1 cellular context compared by ENCODE assay signal in the genomic region with DNA sequence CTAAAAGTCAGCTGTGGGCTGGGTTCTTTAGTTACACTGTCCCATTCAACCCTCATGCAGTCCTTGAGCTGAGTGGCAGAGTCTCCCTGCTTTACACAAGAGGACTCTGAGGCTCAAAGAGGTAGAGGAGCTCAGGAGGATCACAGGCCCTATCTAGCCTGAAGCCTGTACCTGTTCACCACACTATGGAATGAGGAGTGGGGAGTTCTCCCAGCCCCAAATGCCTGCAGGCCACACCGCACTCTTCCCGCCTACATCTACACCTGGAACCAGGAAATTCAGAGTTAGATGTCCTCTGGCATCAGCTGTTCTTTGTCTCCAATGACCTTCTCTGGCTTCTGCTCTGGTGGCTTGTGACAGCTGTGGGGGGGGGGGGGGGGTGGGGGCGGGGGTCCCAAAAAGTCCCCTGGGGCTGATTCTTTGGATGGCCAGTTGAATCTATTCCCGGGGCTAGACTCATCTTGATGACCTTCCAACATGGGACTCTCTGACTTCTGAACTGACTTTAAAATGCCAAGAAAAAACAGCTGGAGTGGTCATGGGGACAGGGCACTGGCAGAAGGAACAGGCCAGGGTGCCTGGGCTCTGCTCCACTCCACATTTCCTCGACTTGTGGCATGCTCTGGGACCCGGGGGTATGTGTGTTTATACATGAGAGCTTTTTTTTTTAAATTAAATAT.
TF ChIP-seq lines count a peak whose summit lies in the region.

No MANE protein-coding gene starts in this region.

TF ChIP-seq in HepG2, 621 proteins besides CTCF, POLR2A, EP300 and RAD21:
- TF ChIP-seq ZBTB37 (CRISPR knock-in tag; IDR thresholded peaks at IDR 0.05) (no peak), ZNF232 (CRISPR knock-in tag; IDR thresholded peaks at IDR 0.05; ENCODE audit: borderline replicate concordance) (no peak), YEATS4 (CRISPR knock-in tag; IDR thresholded peaks at IDR 0.05; ENCODE audit: borderline replicate concordance) (no peak), MTF1 (CRISPR knock-in tag; IDR thresholded peaks at IDR 0.05) (no peak), SIN3B (IDR thresholded peaks at IDR 0.05; ENCODE audit: low read length) (no peak), NCOA1 (CRISPR knock-in tag; IDR thresholded peaks at IDR 0.05) (no peak), NFIB (CRISPR knock-in tag; IDR thresholded peaks at IDR 0.05; ENCODE audit: borderline replicate concordance) (no peak), TFDP2 (CRISPR knock-in tag; IDR thresholded peaks at IDR 0.05) (no peak), ZNF281 (CRISPR knock-in tag; IDR thresholded peaks at IDR 0.05; ENCODE audit: borderline replicate concordance) (no peak), ZNF564 (CRISPR knock-in tag; IDR thresholded peaks at IDR 0.05) (no peak), PRDM4 (CRISPR knock-in tag; IDR thresholded peaks at IDR 0.05; ENCODE audit: borderline replicate concordance) (no peak), ZBTB3 (CRISPR knock-in tag; IDR thresholded peaks at IDR 0.05; ENCODE audit: borderline replicate concordance, low read depth) (no peak), SMAD3 (CRISPR knock-in tag; IDR thresholded peaks at IDR 0.05) (no peak), CEBPZ (IDR thresholded peaks at IDR 0.05; ENCODE audit: low read length) (no peak), ADNP (CRISPR knock-in tag; IDR thresholded peaks at IDR 0.05) (no peak), ZBTB7A (CRISPR knock-in tag; IDR thresholded peaks at IDR 0.05) (no peak)
- TF ChIP-seq, protein P1, sequence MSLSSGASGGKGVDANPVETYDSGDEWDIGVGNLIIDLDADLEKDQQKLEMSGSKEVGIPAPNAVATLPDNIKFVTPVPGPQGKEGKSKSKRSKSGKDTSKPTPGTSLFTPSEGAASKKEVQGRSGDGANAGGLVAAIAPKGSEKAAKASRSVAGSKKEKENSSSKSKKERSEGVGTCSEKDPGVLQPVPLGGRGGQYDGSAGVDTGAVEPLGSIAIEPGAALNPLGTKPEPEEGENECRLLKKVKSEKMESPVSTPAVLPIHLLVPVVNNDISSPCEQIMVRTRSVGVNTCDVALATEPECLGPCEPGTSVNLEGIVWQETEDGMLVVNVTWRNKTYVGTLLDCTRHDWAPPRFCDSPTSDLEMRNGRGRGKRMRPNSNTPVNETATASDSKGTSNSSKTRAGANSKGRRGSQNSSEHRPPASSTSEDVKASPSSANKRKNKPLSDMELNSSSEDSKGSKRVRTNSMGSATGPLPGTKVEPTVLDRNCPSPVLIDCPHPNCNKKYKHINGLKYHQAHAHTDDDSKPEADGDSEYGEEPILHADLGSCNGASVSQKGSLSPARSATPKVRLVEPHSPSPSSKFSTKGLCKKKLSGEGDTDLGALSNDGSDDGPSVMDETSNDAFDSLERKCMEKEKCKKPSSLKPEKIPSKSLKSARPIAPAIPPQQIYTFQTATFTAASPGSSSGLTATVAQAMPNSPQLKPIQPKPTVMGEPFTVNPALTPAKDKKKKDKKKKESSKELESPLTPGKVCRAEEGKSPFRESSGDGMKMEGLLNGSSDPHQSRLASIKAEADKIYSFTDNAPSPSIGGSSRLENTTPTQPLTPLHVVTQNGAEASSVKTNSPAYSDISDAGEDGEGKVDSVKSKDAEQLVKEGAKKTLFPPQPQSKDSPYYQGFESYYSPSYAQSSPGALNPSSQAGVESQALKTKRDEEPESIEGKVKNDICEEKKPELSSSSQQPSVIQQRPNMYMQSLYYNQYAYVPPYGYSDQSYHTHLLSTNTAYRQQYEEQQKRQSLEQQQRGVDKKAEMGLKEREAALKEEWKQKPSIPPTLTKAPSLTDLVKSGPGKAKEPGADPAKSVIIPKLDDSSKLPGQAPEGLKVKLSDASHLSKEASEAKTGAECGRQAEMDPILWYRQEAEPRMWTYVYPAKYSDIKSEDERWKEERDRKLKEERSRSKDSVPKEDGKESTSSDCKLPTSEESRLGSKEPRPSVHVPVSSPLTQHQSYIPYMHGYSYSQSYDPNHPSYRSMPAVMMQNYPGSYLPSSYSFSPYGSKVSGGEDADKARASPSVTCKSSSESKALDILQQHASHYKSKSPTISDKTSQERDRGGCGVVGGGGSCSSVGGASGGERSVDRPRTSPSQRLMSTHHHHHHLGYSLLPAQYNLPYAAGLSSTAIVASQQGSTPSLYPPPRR (CRISPR knock-in tag; IDR thresholded peaks at IDR 0.05; ENCODE audit: borderline replicate concordance), result no peak
